ENCODE assay signal across 1 cellular context in genomic region chr1:202805886-202806511, GRCh38.
TF ChIP-seq lines count a peak whose summit lies in the region.

No MANE protein-coding gene starts in this region.

TF ChIP-seq in K562, 482 proteins besides CTCF, POLR2A, EP300 and RAD21 (continued from another document and continues in another):
- TF ChIP-seq, protein P1, sequence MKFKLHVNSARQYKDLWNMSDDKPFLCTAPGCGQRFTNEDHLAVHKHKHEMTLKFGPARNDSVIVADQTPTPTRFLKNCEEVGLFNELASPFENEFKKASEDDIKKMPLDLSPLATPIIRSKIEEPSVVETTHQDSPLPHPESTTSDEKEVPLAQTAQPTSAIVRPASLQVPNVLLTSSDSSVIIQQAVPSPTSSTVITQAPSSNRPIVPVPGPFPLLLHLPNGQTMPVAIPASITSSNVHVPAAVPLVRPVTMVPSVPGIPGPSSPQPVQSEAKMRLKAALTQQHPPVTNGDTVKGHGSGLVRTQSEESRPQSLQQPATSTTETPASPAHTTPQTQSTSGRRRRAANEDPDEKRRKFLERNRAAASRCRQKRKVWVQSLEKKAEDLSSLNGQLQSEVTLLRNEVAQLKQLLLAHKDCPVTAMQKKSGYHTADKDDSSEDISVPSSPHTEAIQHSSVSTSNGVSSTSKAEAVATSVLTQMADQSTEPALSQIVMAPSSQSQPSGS (CRISPR knock-in tag; IDR thresholded peaks at IDR 0.05) = no peak
- TF ChIP-seq CSDE1 (IDR thresholded peaks at IDR 0.05) (no peak), RBM15 (IDR thresholded peaks at IDR 0.05; ENCODE audit: insufficient read depth, low read length) (no peak), PTRF (tag; IDR thresholded peaks at IDR 0.05) (peak; percentile 87), EWSR1 (IDR thresholded peaks at IDR 0.05; ENCODE audit: borderline replicate concordance, low read depth, partially characterized antibody) (no peak), ZNF699 (CRISPR knock-in tag; IDR thresholded peaks at IDR 0.05; ENCODE audit: insufficient replicate concordance) (no peak), ZNF384 (IDR thresholded peaks at IDR 0.05; ENCODE audit: low read depth, low read length) (no peak), CEBPG (CRISPR knock-in tag; IDR thresholded peaks at IDR 0.05) (no peak), CEBPG (tag; conservative IDR thresholded peaks at IDR 0.05 in 1 of 2, IDR thresholded peaks at IDR 0.05 in 1 of 2) (no peak), SNRNP70 (optimal IDR thresholded peaks at IDR 0.05; ENCODE audit: low read depth, low read length) (no peak), ZKSCAN8 (CRISPR knock-in tag; IDR thresholded peaks at IDR 0.05) (peak; percentile 94), ZNF444 (CRISPR knock-in tag; IDR thresholded peaks at IDR 0.05) (peak; percentile 84), CREB3L1 (IDR thresholded peaks at IDR 0.05; ENCODE audit: borderline replicate concordance, low read depth) (no peak), PRMT5 (CRISPR knock-in tag; IDR thresholded peaks at IDR 0.05) (no peak), SRSF9 (IDR thresholded peaks at IDR 0.05; ENCODE audit: borderline replicate concordance, low read depth, low read length) (no peak), TAF9B (IDR thresholded peaks at IDR 0.05; ENCODE audit: partially characterized antibody) (no peak), ZNF311 (CRISPR knock-in tag; IDR thresholded peaks at IDR 0.05) (peak; percentile 90), ZNF324 (CRISPR knock-in tag; IDR thresholded peaks at IDR 0.05) (peak; percentile 69), ZNF583 (CRISPR knock-in tag; IDR thresholded peaks at IDR 0.05) (peak; percentile 94), ZBTB2 (IDR thresholded peaks at IDR 0.05) (no peak), ZNF57 (CRISPR knock-in tag; IDR thresholded peaks at IDR 0.05) (no peak)
- TF ChIP-seq, protein P2, sequence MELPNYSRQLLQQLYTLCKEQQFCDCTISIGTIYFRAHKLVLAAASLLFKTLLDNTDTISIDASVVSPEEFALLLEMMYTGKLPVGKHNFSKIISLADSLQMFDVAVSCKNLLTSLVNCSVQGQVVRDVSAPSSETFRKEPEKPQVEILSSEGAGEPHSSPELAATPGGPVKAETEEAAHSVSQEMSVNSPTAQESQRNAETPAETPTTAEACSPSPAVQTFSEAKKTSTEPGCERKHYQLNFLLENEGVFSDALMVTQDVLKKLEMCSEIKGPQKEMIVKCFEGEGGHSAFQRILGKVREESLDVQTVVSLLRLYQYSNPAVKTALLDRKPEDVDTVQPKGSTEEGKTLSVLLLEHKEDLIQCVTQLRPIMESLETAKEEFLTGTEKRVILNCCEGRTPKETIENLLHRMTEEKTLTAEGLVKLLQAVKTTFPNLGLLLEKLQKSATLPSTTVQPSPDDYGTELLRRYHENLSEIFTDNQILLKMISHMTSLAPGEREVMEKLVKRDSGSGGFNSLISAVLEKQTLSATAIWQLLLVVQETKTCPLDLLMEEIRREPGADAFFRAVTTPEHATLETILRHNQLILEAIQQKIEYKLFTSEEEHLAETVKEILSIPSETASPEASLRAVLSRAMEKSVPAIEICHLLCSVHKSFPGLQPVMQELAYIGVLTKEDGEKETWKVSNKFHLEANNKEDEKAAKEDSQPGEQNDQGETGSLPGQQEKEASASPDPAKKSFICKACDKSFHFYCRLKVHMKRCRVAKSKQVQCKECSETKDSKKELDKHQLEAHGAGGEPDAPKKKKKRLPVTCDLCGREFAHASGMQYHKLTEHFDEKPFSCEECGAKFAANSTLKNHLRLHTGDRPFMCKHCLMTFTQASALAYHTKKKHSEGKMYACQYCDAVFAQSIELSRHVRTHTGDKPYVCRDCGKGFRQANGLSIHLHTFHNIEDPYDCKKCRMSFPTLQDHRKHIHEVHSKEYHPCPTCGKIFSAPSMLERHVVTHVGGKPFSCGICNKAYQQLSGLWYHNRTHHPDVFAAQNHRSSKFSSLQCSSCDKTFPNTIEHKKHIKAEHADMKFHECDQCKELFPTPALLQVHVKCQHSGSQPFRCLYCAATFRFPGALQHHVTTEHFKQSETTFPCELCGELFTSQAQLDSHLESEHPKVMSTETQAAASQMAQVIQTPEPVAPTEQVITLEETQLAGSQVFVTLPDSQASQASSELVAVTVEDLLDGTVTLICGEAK (IDR thresholded peaks at IDR 0.05) = no peak
- TF ChIP-seq, protein P2 (CRISPR knock-in tag; IDR thresholded peaks at IDR 0.05) = no peak
- TF ChIP-seq, protein P3, sequence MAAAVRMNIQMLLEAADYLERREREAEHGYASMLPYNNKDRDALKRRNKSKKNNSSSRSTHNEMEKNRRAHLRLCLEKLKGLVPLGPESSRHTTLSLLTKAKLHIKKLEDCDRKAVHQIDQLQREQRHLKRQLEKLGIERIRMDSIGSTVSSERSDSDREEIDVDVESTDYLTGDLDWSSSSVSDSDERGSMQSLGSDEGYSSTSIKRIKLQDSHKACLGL (CRISPR knock-in tag; IDR thresholded peaks at IDR 0.05; ENCODE audit: borderline replicate concordance, poor library complexity, severe bottlenecking) = no peak
- TF ChIP-seq, protein P4, sequence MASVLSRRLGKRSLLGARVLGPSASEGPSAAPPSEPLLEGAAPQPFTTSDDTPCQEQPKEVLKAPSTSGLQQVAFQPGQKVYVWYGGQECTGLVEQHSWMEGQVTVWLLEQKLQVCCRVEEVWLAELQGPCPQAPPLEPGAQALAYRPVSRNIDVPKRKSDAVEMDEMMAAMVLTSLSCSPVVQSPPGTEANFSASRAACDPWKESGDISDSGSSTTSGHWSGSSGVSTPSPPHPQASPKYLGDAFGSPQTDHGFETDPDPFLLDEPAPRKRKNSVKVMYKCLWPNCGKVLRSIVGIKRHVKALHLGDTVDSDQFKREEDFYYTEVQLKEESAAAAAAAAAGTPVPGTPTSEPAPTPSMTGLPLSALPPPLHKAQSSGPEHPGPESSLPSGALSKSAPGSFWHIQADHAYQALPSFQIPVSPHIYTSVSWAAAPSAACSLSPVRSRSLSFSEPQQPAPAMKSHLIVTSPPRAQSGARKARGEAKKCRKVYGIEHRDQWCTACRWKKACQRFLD (CRISPR knock-in tag; IDR thresholded peaks at IDR 0.05) = peak; percentile 98
- TF ChIP-seq, protein P5, sequence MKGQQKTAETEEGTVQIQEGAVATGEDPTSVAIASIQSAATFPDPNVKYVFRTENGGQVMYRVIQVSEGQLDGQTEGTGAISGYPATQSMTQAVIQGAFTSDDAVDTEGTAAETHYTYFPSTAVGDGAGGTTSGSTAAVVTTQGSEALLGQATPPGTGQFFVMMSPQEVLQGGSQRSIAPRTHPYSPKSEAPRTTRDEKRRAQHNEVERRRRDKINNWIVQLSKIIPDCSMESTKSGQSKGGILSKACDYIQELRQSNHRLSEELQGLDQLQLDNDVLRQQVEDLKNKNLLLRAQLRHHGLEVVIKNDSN (CRISPR knock-in tag; IDR thresholded peaks at IDR 0.05) = no peak
- TF ChIP-seq, protein P6, sequence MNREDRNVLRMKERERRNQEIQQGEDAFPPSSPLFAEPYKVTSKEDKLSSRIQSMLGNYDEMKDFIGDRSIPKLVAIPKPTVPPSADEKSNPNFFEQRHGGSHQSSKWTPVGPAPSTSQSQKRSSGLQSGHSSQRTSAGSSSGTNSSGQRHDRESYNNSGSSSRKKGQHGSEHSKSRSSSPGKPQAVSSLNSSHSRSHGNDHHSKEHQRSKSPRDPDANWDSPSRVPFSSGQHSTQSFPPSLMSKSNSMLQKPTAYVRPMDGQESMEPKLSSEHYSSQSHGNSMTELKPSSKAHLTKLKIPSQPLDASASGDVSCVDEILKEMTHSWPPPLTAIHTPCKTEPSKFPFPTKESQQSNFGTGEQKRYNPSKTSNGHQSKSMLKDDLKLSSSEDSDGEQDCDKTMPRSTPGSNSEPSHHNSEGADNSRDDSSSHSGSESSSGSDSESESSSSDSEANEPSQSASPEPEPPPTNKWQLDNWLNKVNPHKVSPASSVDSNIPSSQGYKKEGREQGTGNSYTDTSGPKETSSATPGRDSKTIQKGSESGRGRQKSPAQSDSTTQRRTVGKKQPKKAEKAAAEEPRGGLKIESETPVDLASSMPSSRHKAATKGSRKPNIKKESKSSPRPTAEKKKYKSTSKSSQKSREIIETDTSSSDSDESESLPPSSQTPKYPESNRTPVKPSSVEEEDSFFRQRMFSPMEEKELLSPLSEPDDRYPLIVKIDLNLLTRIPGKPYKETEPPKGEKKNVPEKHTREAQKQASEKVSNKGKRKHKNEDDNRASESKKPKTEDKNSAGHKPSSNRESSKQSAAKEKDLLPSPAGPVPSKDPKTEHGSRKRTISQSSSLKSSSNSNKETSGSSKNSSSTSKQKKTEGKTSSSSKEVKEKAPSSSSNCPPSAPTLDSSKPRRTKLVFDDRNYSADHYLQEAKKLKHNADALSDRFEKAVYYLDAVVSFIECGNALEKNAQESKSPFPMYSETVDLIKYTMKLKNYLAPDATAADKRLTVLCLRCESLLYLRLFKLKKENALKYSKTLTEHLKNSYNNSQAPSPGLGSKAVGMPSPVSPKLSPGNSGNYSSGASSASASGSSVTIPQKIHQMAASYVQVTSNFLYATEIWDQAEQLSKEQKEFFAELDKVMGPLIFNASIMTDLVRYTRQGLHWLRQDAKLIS (CRISPR knock-in tag; IDR thresholded peaks at IDR 0.05) = no peak
- TF ChIP-seq, protein P7, sequence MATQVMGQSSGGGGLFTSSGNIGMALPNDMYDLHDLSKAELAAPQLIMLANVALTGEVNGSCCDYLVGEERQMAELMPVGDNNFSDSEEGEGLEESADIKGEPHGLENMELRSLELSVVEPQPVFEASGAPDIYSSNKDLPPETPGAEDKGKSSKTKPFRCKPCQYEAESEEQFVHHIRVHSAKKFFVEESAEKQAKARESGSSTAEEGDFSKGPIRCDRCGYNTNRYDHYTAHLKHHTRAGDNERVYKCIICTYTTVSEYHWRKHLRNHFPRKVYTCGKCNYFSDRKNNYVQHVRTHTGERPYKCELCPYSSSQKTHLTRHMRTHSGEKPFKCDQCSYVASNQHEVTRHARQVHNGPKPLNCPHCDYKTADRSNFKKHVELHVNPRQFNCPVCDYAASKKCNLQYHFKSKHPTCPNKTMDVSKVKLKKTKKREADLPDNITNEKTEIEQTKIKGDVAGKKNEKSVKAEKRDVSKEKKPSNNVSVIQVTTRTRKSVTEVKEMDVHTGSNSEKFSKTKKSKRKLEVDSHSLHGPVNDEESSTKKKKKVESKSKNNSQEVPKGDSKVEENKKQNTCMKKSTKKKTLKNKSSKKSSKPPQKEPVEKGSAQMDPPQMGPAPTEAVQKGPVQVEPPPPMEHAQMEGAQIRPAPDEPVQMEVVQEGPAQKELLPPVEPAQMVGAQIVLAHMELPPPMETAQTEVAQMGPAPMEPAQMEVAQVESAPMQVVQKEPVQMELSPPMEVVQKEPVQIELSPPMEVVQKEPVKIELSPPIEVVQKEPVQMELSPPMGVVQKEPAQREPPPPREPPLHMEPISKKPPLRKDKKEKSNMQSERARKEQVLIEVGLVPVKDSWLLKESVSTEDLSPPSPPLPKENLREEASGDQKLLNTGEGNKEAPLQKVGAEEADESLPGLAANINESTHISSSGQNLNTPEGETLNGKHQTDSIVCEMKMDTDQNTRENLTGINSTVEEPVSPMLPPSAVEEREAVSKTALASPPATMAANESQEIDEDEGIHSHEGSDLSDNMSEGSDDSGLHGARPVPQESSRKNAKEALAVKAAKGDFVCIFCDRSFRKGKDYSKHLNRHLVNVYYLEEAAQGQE (CRISPR knock-in tag; IDR thresholded peaks at IDR 0.05; ENCODE audit: low read depth) = 0 out of 2 replicates have a peak, but pooled peaks have one; percentile 56
- TF ChIP-seq, protein P8, sequence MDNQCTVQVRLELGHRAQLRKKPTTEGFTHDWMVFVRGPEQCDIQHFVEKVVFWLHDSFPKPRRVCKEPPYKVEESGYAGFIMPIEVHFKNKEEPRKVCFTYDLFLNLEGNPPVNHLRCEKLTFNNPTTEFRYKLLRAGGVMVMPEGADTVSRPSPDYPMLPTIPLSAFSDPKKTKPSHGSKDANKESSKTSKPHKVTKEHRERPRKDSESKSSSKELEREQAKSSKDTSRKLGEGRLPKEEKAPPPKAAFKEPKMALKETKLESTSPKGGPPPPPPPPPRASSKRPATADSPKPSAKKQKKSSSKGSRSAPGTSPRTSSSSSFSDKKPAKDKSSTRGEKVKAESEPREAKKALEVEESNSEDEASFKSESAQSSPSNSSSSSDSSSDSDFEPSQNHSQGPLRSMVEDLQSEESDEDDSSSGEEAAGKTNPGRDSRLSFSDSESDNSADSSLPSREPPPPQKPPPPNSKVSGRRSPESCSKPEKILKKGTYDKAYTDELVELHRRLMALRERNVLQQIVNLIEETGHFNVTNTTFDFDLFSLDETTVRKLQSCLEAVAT (IDR thresholded peaks at IDR 0.05) = peak in 1 of 2 experiments; percentile 57; a peak in 2 of 4 replicates
